Comparison of ENCODE assay signal across 8 cellular contexts in the genomic region with DNA sequence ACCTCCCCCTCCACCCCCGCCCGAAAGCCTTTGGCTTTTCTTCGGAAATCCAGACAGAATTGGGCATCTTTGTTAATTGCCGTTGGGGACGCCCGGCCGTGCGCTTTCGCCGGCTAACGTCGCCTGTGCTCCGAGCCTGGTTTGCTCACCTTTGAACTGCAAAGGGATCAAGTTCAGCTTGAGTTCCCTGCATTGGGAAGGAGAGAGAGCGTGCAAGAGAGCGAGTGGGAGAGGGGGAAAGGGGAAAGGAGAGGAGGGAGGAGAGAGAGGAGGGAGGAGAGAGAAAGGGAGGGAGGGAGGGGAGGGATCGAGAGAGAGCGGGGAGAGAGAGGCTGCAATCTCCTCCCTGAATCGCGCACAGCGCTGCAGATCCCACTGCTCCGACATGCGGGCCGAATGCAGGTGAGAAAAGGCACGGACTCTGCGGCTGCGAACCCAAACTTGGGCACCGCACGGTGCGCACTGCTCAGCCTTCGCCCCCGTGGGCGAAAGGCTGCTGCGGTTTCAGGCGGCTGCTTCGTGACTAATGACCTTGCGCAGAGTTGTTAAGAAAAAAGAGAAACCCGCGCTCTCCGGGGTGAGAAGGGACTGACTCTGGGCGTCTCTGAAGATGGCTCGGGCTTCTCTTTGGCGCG. TPM values are rescaled to one million over a fixed set of nuclear protein-coding genes. Genes with fewer than 3 reads are reported as not detected.
DNase-seq lines count a peak whose midpoint lies in the region; ATAC-seq, FAIRE-seq and TF ChIP-seq lines count a peak whose summit lies in the region.

A gene with protein sequence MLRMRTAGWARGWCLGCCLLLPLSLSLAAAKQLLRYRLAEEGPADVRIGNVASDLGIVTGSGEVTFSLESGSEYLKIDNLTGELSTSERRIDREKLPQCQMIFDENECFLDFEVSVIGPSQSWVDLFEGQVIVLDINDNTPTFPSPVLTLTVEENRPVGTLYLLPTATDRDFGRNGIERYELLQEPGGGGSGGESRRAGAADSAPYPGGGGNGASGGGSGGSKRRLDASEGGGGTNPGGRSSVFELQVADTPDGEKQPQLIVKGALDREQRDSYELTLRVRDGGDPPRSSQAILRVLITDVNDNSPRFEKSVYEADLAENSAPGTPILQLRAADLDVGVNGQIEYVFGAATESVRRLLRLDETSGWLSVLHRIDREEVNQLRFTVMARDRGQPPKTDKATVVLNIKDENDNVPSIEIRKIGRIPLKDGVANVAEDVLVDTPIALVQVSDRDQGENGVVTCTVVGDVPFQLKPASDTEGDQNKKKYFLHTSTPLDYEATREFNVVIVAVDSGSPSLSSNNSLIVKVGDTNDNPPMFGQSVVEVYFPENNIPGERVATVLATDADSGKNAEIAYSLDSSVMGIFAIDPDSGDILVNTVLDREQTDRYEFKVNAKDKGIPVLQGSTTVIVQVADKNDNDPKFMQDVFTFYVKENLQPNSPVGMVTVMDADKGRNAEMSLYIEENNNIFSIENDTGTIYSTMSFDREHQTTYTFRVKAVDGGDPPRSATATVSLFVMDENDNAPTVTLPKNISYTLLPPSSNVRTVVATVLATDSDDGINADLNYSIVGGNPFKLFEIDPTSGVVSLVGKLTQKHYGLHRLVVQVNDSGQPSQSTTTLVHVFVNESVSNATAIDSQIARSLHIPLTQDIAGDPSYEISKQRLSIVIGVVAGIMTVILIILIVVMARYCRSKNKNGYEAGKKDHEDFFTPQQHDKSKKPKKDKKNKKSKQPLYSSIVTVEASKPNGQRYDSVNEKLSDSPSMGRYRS (N-terminal part only) (plus strand): TSS at position 349 of the 635 bp plus-strand sequence. CDS start 1,054 bp downstream, outside the sequence.

- peaks cover 49% of the 10 kb centered on the region for H3K79me2 ChIP-seq in keratinocyte (ENCODE audit: control insufficient read depth, insufficient read depth, low read length)

- DNase-seq in NCI-H82 (lab: John Stamatoyannopoulos, UW) (peak; percentile 53), NCI-H82 treated with DMSO at 0.1 percent for 48 hours (lab: John Stamatoyannopoulos, UW; ENCODE audit: unreplicated experiment) (no peak), NCI-H446 (lab: John Stamatoyannopoulos, UW) (peak; percentile 44 to 74), chondrocyte (ENCODE audit: low spot score) (no peak), keratinocyte (ENCODE audit: low read depth, low spot score) (no peak)

- H2AFZ ChIP-seq in keratinocyte (ENCODE audit: control insufficient read depth, low read length), result peak within 1 kb of the TSS; percentile 98

- no peaks in the 10 kb centered on the region for H3K27me3 Mint-ChIP-seq in chondrocyte (ENCODE audit: low read depth)

- H3K4me2 ChIP-seq in keratinocyte (ENCODE audit: control insufficient read depth, extremely low read depth, insufficient read depth, low read depth, low read length), result peak within 1 kb of the TSS; percentile 88

- H4K20me1 ChIP-seq in keratinocyte (ENCODE audit: control insufficient read depth, extremely low read depth, insufficient read depth, low read length), result peaks cover 3% of the 10 kb centered on the region

- H3K9ac ChIP-seq in keratinocyte (ENCODE audit: control insufficient read depth, extremely low read depth, insufficient read depth, low read length), result peak within 1 kb of the TSS; percentile 81
- H3K9ac ChIP-seq in skeletal muscle tissue (ENCODE audit: low read depth in 1 of 3, low read length in 3 of 3), result peak within 1 kb of the TSS in 2 of 3 donors; percentile 33 to 50

- peak within 1 kb of the TSS; percentile 95 for H3K4me3 Mint-ChIP-seq in chondrocyte (ENCODE audit: unreplicated experiment)

- H3K4me1 ChIP-seq in keratinocyte (ENCODE audit: control insufficient read depth, extremely low read depth, insufficient read depth, low read length) (peaks cover 15% of the 10 kb centered on the region), skeletal muscle tissue (ENCODE audit: control insufficient read depth in 3 of 3, insufficient read depth in 3 of 3, low read length in 3 of 3) (peaks cover 35 to 37% (median 37%) of the 10 kb centered on the region in 3 donors)

- H3K27me3 ChIP-seq in keratinocyte (ENCODE audit: control insufficient read depth, extremely low read depth, insufficient read depth, low read length) (no peaks in the 10 kb centered on the region), skeletal muscle tissue (ENCODE audit: control insufficient read depth in 3 of 3, insufficient read depth in 3 of 3, low read length in 3 of 3) (peaks cover 53 to 67% (median 55%) of the 10 kb centered on the region in 3 donors)

- H3K27ac ChIP-seq in keratinocyte (ENCODE audit: control insufficient read depth, insufficient read depth, low read length) (peak within 1 kb of the TSS; percentile 76), skeletal muscle tissue (ENCODE audit: low read depth, low read length) (no peak within 1 kb of the TSS)

- H3K36me3 Mint-ChIP-seq in chondrocyte (ENCODE audit: low read depth), result peaks cover 11% of the 10 kb centered on the region

- peak within 1 kb of the TSS; percentile 98 for H3K27ac Mint-ChIP-seq in chondrocyte (ENCODE audit: unreplicated experiment)

- H3K36me3 ChIP-seq in keratinocyte (ENCODE audit: control insufficient read depth in 2 of 2, extremely low read depth in 1 of 2, insufficient read depth in 2 of 2, low read length in 2 of 2) (peaks cover 2 to 6% of the 10 kb centered on the region in 2 experiments), skeletal muscle tissue (ENCODE audit: control insufficient read depth in 3 of 3, insufficient read depth in 3 of 3, low read length in 3 of 3) (no peaks in the 10 kb centered on the region)

- no peaks in the 10 kb centered on the region for H3K9me3 ChIP-seq in keratinocyte (ENCODE audit: control insufficient read depth, low read depth, low read length)
- H3K9me3 ChIP-seq in skeletal muscle tissue (ENCODE audit: control insufficient read depth in 3 of 3, low read length in 3 of 3), result no peaks in the 10 kb centered on the region

- H3K4me1 Mint-ChIP-seq in chondrocyte (ENCODE audit: low read depth), result peaks cover 34% of the 10 kb centered on the region

- no peaks in the 10 kb centered on the region for H3K9me1 ChIP-seq in keratinocyte (ENCODE audit: control insufficient read depth, extremely low read depth, insufficient read depth, low read length)

- ATAC-seq in GM18520 (IDR thresholded peaks at IDR 0.05; ENCODE audit: unreplicated experiment), result no peak
- ATAC-seq in GM21825 (IDR thresholded peaks at IDR 0.05; ENCODE audit: unreplicated experiment), result no peak

- dilution Hi-C loops in keratinocyte (cut with MboI; ENCODE audit: extremely low pct_ligation_motif_present, low sequenced_read_pairs), result no loop called here

- no peak for TF ChIP-seq CTCF in chondrocyte (IDR thresholded peaks at IDR 0.05)
- no peak for TF ChIP-seq CTCF in keratinocyte (optimal IDR thresholded peaks at IDR 0.05 in 1 of 3, IDR thresholded peaks at IDR 0.05 in 1 of 3, conservative IDR thresholded peaks at IDR 0.05 in 1 of 3; ENCODE audit: extremely low read depth in 1 of 3, insufficient read depth in 2 of 3, low read length in 3 of 3)

- no peaks in the 10 kb centered on the region for H3K9me3 Mint-ChIP-seq in chondrocyte (ENCODE audit: low read depth)

- H3K4me3 ChIP-seq in keratinocyte (ENCODE audit: control insufficient read depth in 2 of 3, extremely low read depth in 1 of 3, insufficient read depth in 2 of 3, low read depth in 1 of 3, low read length in 3 of 3) (peak within 1 kb of the TSS; percentile 57 to 97 (median 77)), skeletal muscle tissue (ENCODE audit: low read length in 3 of 3) (peak within 1 kb of the TSS; percentile 65 to 75 (median 66))

- FAIRE-seq in keratinocyte (lab: Jason Lieb, UNC), result no peak

RNA-seq across cellular contexts. Expression of the gene that starts here (rescaled TPM):
- total RNA-seq in chondrocyte (70.3 to 141 TPM (median 72.3 TPM) in 3 replicates), skeletal muscle tissue (33.4 TPM)
- 28.1 to 38.5 TPM (median 30.1 TPM) in 3 replicates for polyA plus RNA-seq in keratinocyte
- 7.7 TPM for polyA plus RNA-seq in keratinocyte (2011; ENCODE audit: low read depth)
- polyA plus RNA-seq in keratinocyte (2011; cell fraction: cytosol; rRNA removed), result 11.5 and 14.8 TPM in 2 replicates
- 66.4 and 68.4 TPM in 2 replicates for polyA plus RNA-seq in keratinocyte (2011; cell fraction: nucleus; rRNA removed)
- polyA plus RNA-seq in keratinocyte (2012; ENCODE audit: low replicate concordance), result 8.7 and 30.7 TPM in 2 replicates
- polyA minus RNA-seq in keratinocyte, result 88.0 to 111 TPM (median 93.2 TPM) in 3 replicates
- 32.0 TPM for polyA minus RNA-seq in keratinocyte (2011; cell fraction: cytosol; rRNA and poly(A)+ RNA removed)
- polyA minus RNA-seq in keratinocyte (2011; cell fraction: nucleus; rRNA and poly(A)+ RNA removed), result 131 and 201 TPM in 2 replicates

Comparison
In these comparisons a context has a peak if more than half of its experiments do, and no peak if none do; other contexts are left out.
1. DNase-seq: peak in NCI-H82 (single experiment) and NCI-H446 (2 of 2); none in NCI-H82 treated with DMSO at 0.1 percent for 48 hours (single experiment), chondrocyte (single experiment) and keratinocyte (single experiment).